21 cellular contexts compared by ENCODE assay signal in the genomic region with DNA sequence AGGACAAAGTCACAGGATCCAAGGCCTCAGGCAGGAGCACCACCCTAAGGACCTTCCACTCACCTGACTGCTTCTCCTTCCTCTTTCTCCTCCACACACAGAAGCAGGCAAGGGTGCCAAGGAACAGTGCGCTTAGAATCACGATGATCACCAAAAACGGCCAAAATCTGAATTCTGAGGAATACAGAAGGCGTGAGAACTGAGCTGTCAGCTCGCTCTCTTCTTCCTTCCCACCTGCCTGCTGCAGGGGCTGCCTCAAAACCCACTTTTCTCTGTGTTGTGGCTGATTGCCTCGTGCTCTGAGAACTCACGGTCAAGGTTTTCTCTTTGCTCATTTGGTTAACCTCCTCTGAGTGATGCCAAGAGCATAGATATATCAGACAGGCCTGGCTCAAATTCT. TPM values are rescaled to one million over a fixed set of nuclear protein-coding genes. Genes with fewer than 3 reads are reported as not detected.
DNase-seq lines count a peak whose midpoint lies in the region; ATAC-seq, FAIRE-seq and TF ChIP-seq lines count a peak whose summit lies in the region.
"Had no signal": no experiment of that assay in that cellular context is flagged by ENCODE, and none has a peak within 500 bp of the region (broad histone marks: within the 10 kb centered on the region; RNA-seq: fewer than 3 reads in every experiment).

No MANE protein-coding gene starts in this region.

- no peaks in the 10 kb centered on the region for H3K9me3 Mint-ChIP-seq in activated CD4-positive, alpha-beta T cell treated with anti-CD3 and anti-CD28 coated beads for 36 hours (ENCODE audit: low read depth)
- peaks cover 0 to 4% (median 0%) of the 10 kb centered on the region in 7 donors for H3K9me3 Mint-ChIP-seq in naive B cell
- H3K9me3 Mint-ChIP-seq: mesothelial cell of epicardium had no signal

- H3K4me3 ChIP-seq in IMR-90 (ENCODE audit: insufficient read depth, low read depth, low read length): no peak overlapping the region
- H3K4me3 ChIP-seq: gastrocnemius medialis, GM23248, MG63 had no signal

- no peak for TF ChIP-seq CTCF in IMR-90 (conservative IDR thresholded peaks at IDR 0.05; ENCODE audit: low read depth, low read length)

- dilution Hi-C loops in IMR-90 (cut with HindIII; ENCODE audit: low sequenced_read_pairs, unreplicated experiment): no loop called here

- H3K9ac ChIP-seq in IMR-90 (ENCODE audit: low read depth, low read length): no peak overlapping the region
- H3K9ac ChIP-seq: GM23248 had no signal

- H3K79me1 ChIP-seq in IMR-90 (ENCODE audit: low read depth in 1 of 2, low read length in 2 of 2): no peaks in the 10 kb centered on the region

- no peaks in the 10 kb centered on the region for H3K36me3 Mint-ChIP-seq in activated CD4-positive, alpha-beta T cell treated with anti-CD3 and anti-CD28 coated beads for 36 hours (ENCODE audit: low read depth)
- H3K36me3 Mint-ChIP-seq in naive B cell: no peaks in the 10 kb centered on the region
- H3K36me3 Mint-ChIP-seq: mesothelial cell of epicardium had no signal

- H3K4me3 Mint-ChIP-seq in activated CD4-positive, alpha-beta T cell treated with anti-CD3 and anti-CD28 coated beads for 36 hours: peak overlapping the region; percentile 36
- peak overlapping the region in 5 of 8 donors; percentile 16 to 77 (median 52) for H3K4me3 Mint-ChIP-seq in naive B cell
- H3K4me3 Mint-ChIP-seq: mesothelial cell of epicardium had no signal

- H3K4me1 Mint-ChIP-seq in activated CD4-positive, alpha-beta T cell treated with anti-CD3 and anti-CD28 coated beads for 36 hours: peaks cover 51% of the 10 kb centered on the region
- peaks cover 34 to 50% (median 47%) of the 10 kb centered on the region in 3 donors for H3K4me1 Mint-ChIP-seq in naive B cell

- no peaks in the 10 kb centered on the region for H3K27me3 Mint-ChIP-seq in activated CD4-positive, alpha-beta T cell treated with anti-CD3 and anti-CD28 coated beads for 36 hours
- no peaks in the 10 kb centered on the region for H3K27me3 Mint-ChIP-seq in naive B cell

- H3K27ac ChIP-seq in IMR-90 (ENCODE audit: insufficient read depth, low read length): no peak overlapping the region
- H3K27ac ChIP-seq: brain microvascular endothelial cell, gastrocnemius medialis, GM23248 had no signal

- no peak overlapping the region for H4K91ac ChIP-seq in IMR-90 (ENCODE audit: insufficient read depth, low read depth, low read length)

- intact Hi-C loops in activated CD4-positive, alpha-beta T cell treated with anti-CD3 and anti-CD28 coated beads for 36 hours (cut with DNase I, micrococcal nuclease): loop anchor here (2.0 to 5.0 kb wide), 3 partner anchors 24 to 258 kb away; partner anchors contain the start of genes KLHDC9 (in 2 of the 2) and CD244 (in 1 of the 2)
- intact Hi-C loops in IMR-90 (cut with micrococcal nuclease): no loop called here

- TF ChIP-seq POLR2A in IMR-90 (IDR thresholded peaks at IDR 0.05; ENCODE audit: low read depth, low read length) (no peak), GM12892 (IDR thresholded peaks at IDR 0.05; ENCODE audit: low read depth, low read length) (no peak)

- no peak overlapping the region for H2AK9ac ChIP-seq in IMR-90 (replicated peaks; ENCODE audit: low read depth, low read length, poor library complexity)

- BruUV-seq in IMR-90 (replicated peaks; lab: Mats Ljungman, UMichigan): no TSS peak

- peak overlapping the region; percentile 44 for H2AFZ ChIP-seq in IMR-90 (replicated peaks; ENCODE audit: low read length, poor library complexity)
- H2AFZ ChIP-seq: GM23248 had no signal

- no peaks in the 10 kb centered on the region for H3K36me3 ChIP-seq in IMR-90 (ENCODE audit: control insufficient read depth, insufficient read depth, low read length)
- H3K36me3 ChIP-seq: brain microvascular endothelial cell, gastrocnemius medialis, MG63 had no signal

- H2AK5ac ChIP-seq in IMR-90 (ENCODE audit: low read depth, low read length): no peak overlapping the region

- CTCF ChIA-PET in activated CD4-positive, alpha-beta T cell treated with anti-CD3 and anti-CD28 coated beads for 36 hours (lab: Charles Lee): interaction anchor here (0.5 to 9.5 kb wide), 9 partner anchors 25 to 400 kb away, joined by 3 to 241 read pairs (median 7); partner anchors contain the start of genes ITLN1 and ITLN2
- CTCF ChIA-PET in IMR-90 (lab: Yijun Ruan, JAX): no interaction called here

- H3K4me2 ChIP-seq in IMR-90 (ENCODE audit: low read depth, low read length): no peak overlapping the region

- in situ Hi-C loops in IMR-90 (cut with MboI; ENCODE audit: low sequenced_read_pairs): no loop called here

- no peaks in the 10 kb centered on the region for H4K20me1 ChIP-seq in IMR-90 (ENCODE audit: insufficient read depth, low read length)

- H3K14ac ChIP-seq in IMR-90 (replicated peaks; ENCODE audit: low read depth, low read length): no peak overlapping the region

- no peak overlapping the region for H2BK5ac ChIP-seq in IMR-90 (ENCODE audit: low read depth, low read length, poor library complexity, severe bottlenecking)

- no peak overlapping the region for H3K18ac ChIP-seq in IMR-90 (ENCODE audit: low read depth, low read length)

- no peak overlapping the region for H4K5ac ChIP-seq in IMR-90 (ENCODE audit: low read depth, low read length)

- no peaks in the 10 kb centered on the region for H3K9me3 ChIP-seq in IMR-90 (ENCODE audit: control insufficient read depth, insufficient read depth, low read length)
- H3K9me3 ChIP-seq: gastrocnemius medialis, MG63 had no signal

- H2BK15ac ChIP-seq in IMR-90 (ENCODE audit: low read depth, low read length): no peak overlapping the region

- peaks cover 6% of the 10 kb centered on the region for H3K27me3 ChIP-seq in IMR-90 (ENCODE audit: control insufficient read depth, insufficient read depth, low read length)
- H3K27me3 ChIP-seq: brain microvascular endothelial cell, gastrocnemius medialis, MG63 had no signal

- ATAC-seq in activated CD4-positive, alpha-beta T cell treated with anti-CD3 and anti-CD28 coated beads for 36 hours: no peak
- no peak for ATAC-seq in IMR-90 (ENCODE audit: low read depth)
- no peak for ATAC-seq in naive B cell (ENCODE audit: low read depth in 2 of 2)
- ATAC-seq in HG02798 (IDR thresholded peaks at IDR 0.05; ENCODE audit: poor library complexity, unreplicated experiment): no peak
- no peak for ATAC-seq in GM21529 (IDR thresholded peaks at IDR 0.05; ENCODE audit: unreplicated experiment)
- ATAC-seq: gastrocnemius medialis, left colon had no signal

- H2BK20ac ChIP-seq in IMR-90 (ENCODE audit: low read depth, low read length): no peak overlapping the region

- POLR2A ChIA-PET in activated CD4-positive, alpha-beta T cell treated with anti-CD3 and anti-CD28 coated beads for 36 hours (lab: Charles Lee): interaction anchor here (0.7 kb wide), 1 partner anchor 164 kb away, joined by 3 read pairs; no protein-coding TSS in a partner anchor
- POLR2A ChIA-PET in IMR-90 (lab: Charles Lee; ENCODE audit: unreplicated experiment): no interaction called here

- no peaks in the 10 kb centered on the region for H3K4me1 ChIP-seq in IMR-90 (ENCODE audit: control insufficient read depth, insufficient read depth, low read length)

- H4K8ac ChIP-seq in IMR-90 (ENCODE audit: low read depth in 2 of 2, low read length in 2 of 2): no peak overlapping the region

- no peak for TF ChIP-seq RAD21 in IMR-90 (IDR thresholded peaks at IDR 0.05; ENCODE audit: low read length)

- no peak overlapping the region for H3K4ac ChIP-seq in IMR-90 (ENCODE audit: low read depth, low read length)

- FAIRE-seq in GM12892 (lab: Jason Lieb, UNC): no peak

- H3K23ac ChIP-seq in IMR-90 (ENCODE audit: low read depth, low read length): no peak overlapping the region

- H3K9me1 ChIP-seq in IMR-90 (ENCODE audit: insufficient read depth, low read length): no peaks in the 10 kb centered on the region

- no peak for DNase-seq in activated CD4-positive, alpha-beta T cell treated with anti-CD3 and anti-CD28 coated beads for 36 hours
- no peak for DNase-seq in activated CD4-positive, alpha-beta T cell treated with anti-CD3 and anti-CD28 coated beads, Interleukin-2, amount 50 U/mL, for 1 hour
- no peak for DNase-seq in IMR-90
- peak; percentile 36 for DNase-seq in activated CD8-positive, alpha-beta memory T cell treated with anti-CD3 and anti-CD28 coated beads, Interleukin-2, amount 50 U/mL, for 4 hours
- DNase-seq in naive B cell: no peak
- no peak for DNase-seq in GM12892 (ENCODE audit: insufficient read length)
- DNase-seq: activated CD4-positive, alpha-beta T cell treated with anti-CD3 and anti-CD28 coated beads, Interleukin-2, amount 50 U/mL, for 4 hours; brain microvascular endothelial cell; C1 segment of cervical spinal cord; gastrocnemius medialis; GM23248; left colon; MG63; NCI-H187; trophoblast cell had no signal

- H2BK120ac ChIP-seq in IMR-90 (ENCODE audit: low read depth, low read length): no peak overlapping the region

- peak overlapping the region; percentile 91 for H3K27ac Mint-ChIP-seq in activated CD4-positive, alpha-beta T cell treated with anti-CD3 and anti-CD28 coated beads for 36 hours
- H3K27ac Mint-ChIP-seq in naive B cell: peak overlapping the region; percentile 39 to 94 (median 70)
- H3K27ac Mint-ChIP-seq: mesothelial cell of epicardium had no signal

- whole genome bisulfite sequencing in IMR-90 (ENCODE audit: extremely low coverage in 2 of 2, insufficient read length in 1 of 2), 2 experiments: 59% methylated on average over 5 of the region's 7 CpGs; no CpG with 5 or more reads in 1 of the 2 experiments

- no peak overlapping the region for H3K56ac ChIP-seq in IMR-90 (ENCODE audit: extremely low read depth, insufficient read depth, low read length)

RNA-seq across cellular contexts. Expression of gene CD244, which starts 23.8 kb away (rescaled TPM):
- total RNA-seq in activated CD4-positive, alpha-beta T cell treated with anti-CD3 and anti-CD28 coated beads for 36 hours: under 1 TPM; 0.14 to 0.25 TPM
- not detected in 2 replicates for total RNA-seq in IMR-90 (2012; rRNA removed)
- polyA plus RNA-seq in IMR-90 (2012; rRNA removed) (not detected in 2 replicates), naive B cell (ENCODE audit: low read depth in 6 of 6) (under 1 TPM in 5 of 6 donors, not detected in 1; 0.32 to 0.97 (median 0.71) TPM)
- not detected in 2 replicates for polyA plus RNA-seq in IMR-90 (2012; cell fraction: cytosol; rRNA removed)
- not detected in 2 replicates for polyA plus RNA-seq in IMR-90 (2012; cell fraction: nucleus; rRNA removed; ENCODE audit: low replicate concordance)
- polyA plus RNA-seq in GM12892 (2012; ENCODE audit: missing spikeins): 1.3 TPM
- total RNA-seq: A172, dermis microvascular lymphatic vessel endothelial cell, gastrocnemius medialis, GM23248, mesothelial cell of epicardium, RPMI7951 had no signal
- polyA plus RNA-seq: GM23248 had no signal

RNA-seq across cellular contexts. Expression of gene LY9, which starts 42.9 kb away (rescaled TPM):
- 10 to 100 TPM in 1 of 2 experiments, 1 to 10 TPM in 1; 10.0 to 11.0 TPM for total RNA-seq in activated CD4-positive, alpha-beta T cell treated with anti-CD3 and anti-CD28 coated beads for 36 hours
- not detected in 2 replicates for total RNA-seq in IMR-90 (2012; rRNA removed)
- polyA plus RNA-seq in IMR-90 (2012; rRNA removed) (not detected in 2 replicates), naive B cell (ENCODE audit: low read depth in 6 of 6) (100 to 1,000 TPM; 143 to 230 (median 167) TPM)
- not detected in 2 replicates for polyA plus RNA-seq in IMR-90 (2012; cell fraction: cytosol; rRNA removed)
- polyA plus RNA-seq in IMR-90 (2012; cell fraction: nucleus; rRNA removed; ENCODE audit: low replicate concordance): not detected in 2 replicates
- 7.6 TPM for polyA plus RNA-seq in GM12892 (2012; ENCODE audit: missing spikeins)
- total RNA-seq: A172, dermis microvascular lymphatic vessel endothelial cell, gastrocnemius medialis, GM23248, mesothelial cell of epicardium, RPMI7951 had no signal
- polyA plus RNA-seq: GM23248 had no signal

RNA-seq across cellular contexts. Expression of gene ITLN1, which starts 46.1 kb away (rescaled TPM):
- total RNA-seq in activated CD4-positive, alpha-beta T cell treated with anti-CD3 and anti-CD28 coated beads for 36 hours: not detected
- total RNA-seq in IMR-90 (2012; rRNA removed): not detected in 2 replicates
- polyA plus RNA-seq in IMR-90 (2012; rRNA removed) (not detected in 2 replicates), naive B cell (ENCODE audit: low read depth in 6 of 6) (not detected)
- not detected in 2 replicates for polyA plus RNA-seq in IMR-90 (2012; cell fraction: cytosol; rRNA removed)
- polyA plus RNA-seq in IMR-90 (2012; cell fraction: nucleus; rRNA removed; ENCODE audit: low replicate concordance): not detected in 2 replicates
- not detected for polyA plus RNA-seq in GM12892 (2012; ENCODE audit: missing spikeins)
- total RNA-seq: A172, dermis microvascular lymphatic vessel endothelial cell, GM23248, mesothelial cell of epicardium, RPMI7951 had no signal
- polyA plus RNA-seq: GM23248 had no signal

Comparison
In these comparisons a context has a peak if more than half of its experiments do, and no peak if none do; other contexts are left out.
1. RNA of gene LY9, which starts 42.9 kb away (total RNA-seq): 10.0 to 11.0 TPM in activated CD4-positive, alpha-beta T cell treated with anti-CD3 and anti-CD28 coated beads for 36 hours; not detected in IMR-90; every median in the first group is over 10 times any median in the second.